In the genomic region with DNA sequence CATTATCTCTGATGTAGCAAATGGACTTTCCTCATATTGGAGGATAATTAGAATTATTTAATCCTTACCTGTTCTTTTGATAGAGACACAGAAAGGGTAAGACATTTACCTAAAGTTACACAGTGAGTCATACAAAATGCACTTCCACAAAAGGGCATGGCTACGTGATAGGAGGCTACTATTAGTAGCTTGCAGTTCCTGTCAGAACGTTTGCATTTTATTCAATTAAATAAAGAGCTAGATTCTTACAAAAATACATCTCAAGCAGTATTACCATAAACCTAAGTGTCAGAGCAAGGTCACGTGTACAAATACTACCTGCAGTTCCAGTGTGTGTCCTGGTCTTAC, we compare ENCODE assay signal across 1 cellular context.
TF ChIP-seq lines count a peak whose summit lies in the region.

No MANE protein-coding gene starts in this region.

TF ChIP-seq in liver, 16 proteins besides CTCF, POLR2A, EP300 and RAD21 (continued from another document):
- TF ChIP-seq, protein P1, sequence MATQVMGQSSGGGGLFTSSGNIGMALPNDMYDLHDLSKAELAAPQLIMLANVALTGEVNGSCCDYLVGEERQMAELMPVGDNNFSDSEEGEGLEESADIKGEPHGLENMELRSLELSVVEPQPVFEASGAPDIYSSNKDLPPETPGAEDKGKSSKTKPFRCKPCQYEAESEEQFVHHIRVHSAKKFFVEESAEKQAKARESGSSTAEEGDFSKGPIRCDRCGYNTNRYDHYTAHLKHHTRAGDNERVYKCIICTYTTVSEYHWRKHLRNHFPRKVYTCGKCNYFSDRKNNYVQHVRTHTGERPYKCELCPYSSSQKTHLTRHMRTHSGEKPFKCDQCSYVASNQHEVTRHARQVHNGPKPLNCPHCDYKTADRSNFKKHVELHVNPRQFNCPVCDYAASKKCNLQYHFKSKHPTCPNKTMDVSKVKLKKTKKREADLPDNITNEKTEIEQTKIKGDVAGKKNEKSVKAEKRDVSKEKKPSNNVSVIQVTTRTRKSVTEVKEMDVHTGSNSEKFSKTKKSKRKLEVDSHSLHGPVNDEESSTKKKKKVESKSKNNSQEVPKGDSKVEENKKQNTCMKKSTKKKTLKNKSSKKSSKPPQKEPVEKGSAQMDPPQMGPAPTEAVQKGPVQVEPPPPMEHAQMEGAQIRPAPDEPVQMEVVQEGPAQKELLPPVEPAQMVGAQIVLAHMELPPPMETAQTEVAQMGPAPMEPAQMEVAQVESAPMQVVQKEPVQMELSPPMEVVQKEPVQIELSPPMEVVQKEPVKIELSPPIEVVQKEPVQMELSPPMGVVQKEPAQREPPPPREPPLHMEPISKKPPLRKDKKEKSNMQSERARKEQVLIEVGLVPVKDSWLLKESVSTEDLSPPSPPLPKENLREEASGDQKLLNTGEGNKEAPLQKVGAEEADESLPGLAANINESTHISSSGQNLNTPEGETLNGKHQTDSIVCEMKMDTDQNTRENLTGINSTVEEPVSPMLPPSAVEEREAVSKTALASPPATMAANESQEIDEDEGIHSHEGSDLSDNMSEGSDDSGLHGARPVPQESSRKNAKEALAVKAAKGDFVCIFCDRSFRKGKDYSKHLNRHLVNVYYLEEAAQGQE (IDR thresholded peaks at IDR 0.05): no peak
- TF ChIP-seq, protein P2, sequence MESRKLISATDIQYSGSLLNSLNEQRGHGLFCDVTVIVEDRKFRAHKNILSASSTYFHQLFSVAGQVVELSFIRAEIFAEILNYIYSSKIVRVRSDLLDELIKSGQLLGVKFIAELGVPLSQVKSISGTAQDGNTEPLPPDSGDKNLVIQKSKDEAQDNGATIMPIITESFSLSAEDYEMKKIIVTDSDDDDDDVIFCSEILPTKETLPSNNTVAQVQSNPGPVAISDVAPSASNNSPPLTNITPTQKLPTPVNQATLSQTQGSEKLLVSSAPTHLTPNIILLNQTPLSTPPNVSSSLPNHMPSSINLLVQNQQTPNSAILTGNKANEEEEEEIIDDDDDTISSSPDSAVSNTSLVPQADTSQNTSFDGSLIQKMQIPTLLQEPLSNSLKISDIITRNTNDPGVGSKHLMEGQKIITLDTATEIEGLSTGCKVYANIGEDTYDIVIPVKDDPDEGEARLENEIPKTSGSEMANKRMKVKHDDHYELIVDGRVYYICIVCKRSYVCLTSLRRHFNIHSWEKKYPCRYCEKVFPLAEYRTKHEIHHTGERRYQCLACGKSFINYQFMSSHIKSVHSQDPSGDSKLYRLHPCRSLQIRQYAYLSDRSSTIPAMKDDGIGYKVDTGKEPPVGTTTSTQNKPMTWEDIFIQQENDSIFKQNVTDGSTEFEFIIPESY (IDR thresholded peaks at IDR 0.05): no peak
